In genomic region chr12:108515916-108516315, GRCh38 we compare ENCODE assay signal across 9 cellular contexts. TPM values are rescaled to one million over a fixed set of nuclear protein-coding genes. Genes with fewer than 3 reads are reported as not detected.
A peak's percentile ranks its signal among the peaks of the same experiment; 100 is the strongest.
DNase-seq lines count a peak whose midpoint lies in the region; ATAC-seq, FAIRE-seq and TF ChIP-seq lines count a peak whose summit lies in the region.
"Had no signal": no experiment of that assay in that cellular context is flagged by ENCODE, and none has a peak within 500 bp of the region (broad histone marks: within the 10 kb centered on the region; RNA-seq: fewer than 3 reads in every experiment).

No MANE protein-coding gene starts in this region.

- H3K36me3 ChIP-seq in A673 (ENCODE audit: insufficient read depth, low read length, poor library complexity, severe bottlenecking) (peaks cover 34% of the 10 kb centered on the region), HCT116 (ENCODE audit: control insufficient read depth in 1 of 2, insufficient read depth in 2 of 2, low read length in 2 of 2) (peaks cover 9 to 11% of the 10 kb centered on the region in 2 experiments; a peak in 3 of 4 replicates), adrenal gland (replicated peaks in 1 of 2) (peaks cover 0 to 31% of the 10 kb centered on the region in 2 donors)

- peak overlapping the region; percentile 83 for H3K9ac ChIP-seq in HCT116 (ENCODE audit: low read length)

- peak overlapping the region; percentile 90 for H3K27ac Mint-ChIP-seq in memory B cell

- H3K4me3 ChIP-seq in A673 (ENCODE audit: low read depth, low read length, poor library complexity, severe bottlenecking) (peak overlapping the region; percentile 87), HCT116 (replicated peaks in 1 of 2; ENCODE audit: low read depth in 1 of 2, low read length in 2 of 2) (peak overlapping the region; percentile 89 to 94), adrenal gland (peak overlapping the region; percentile 54 to 89 (median 63))

- intact Hi-C loops in A673 (cut with micrococcal nuclease; ENCODE audit: unreplicated experiment): loop anchor here (5.0 to 10.0 kb wide), 2 partner anchors 101 to 601 kb away; no protein-coding TSS in a partner anchor
- intact Hi-C loops in HCT116 (cut with micrococcal nuclease): loop anchor here (1.0 kb wide), 1 partner anchor 102 kb away; no protein-coding TSS in a partner anchor
- intact Hi-C loops in adrenal gland (cut with DNase I): loop anchor here in 1 of 2 donors (10.0 kb wide), 1 partner anchor 99 kb away; no protein-coding TSS in a partner anchor

- no peak for DNase-seq in A673 (ENCODE audit: low spot score)
- DNase-seq in HCT116 (ENCODE audit: low read depth, low spot score): no peak
- no peak for DNase-seq in adrenal gland
- no peak for DNase-seq in memory B cell (ENCODE audit: low spot score in 2 of 2)
- DNase-seq in inferior parietal cortex (ENCODE audit: extremely low spot score): no peak
- DNase-seq in activated effector memory CD4-positive, alpha-beta T cell treated with anti-CD3 and anti-CD28 coated beads, Interleukin-2, amount 50 U/mL, for 16 hours: no peak
- DNase-seq in HTR-8/SVneo (ENCODE audit: insufficient read length, low spot score): no peak
- no peak for DNase-seq in C1 segment of cervical spinal cord (lab: John Stamatoyannopoulos, UW)

- H3K9me3 Mint-ChIP-seq in memory B cell: no peaks in the 10 kb centered on the region

- no peak for FAIRE-seq in HTR-8/SVneo (lab: Jason Lieb, UNC)

- CTCF ChIA-PET in A673 (lab: Charles Lee): no interaction called here
- CTCF ChIA-PET in HCT116 (lab: Charles Lee): no interaction called here

- BruUV-seq in A673 (replicated peaks; lab: Mats Ljungman, UMichigan): no TSS peak
- no TSS peak for BruUV-seq in HCT116 (replicated peaks; lab: Mats Ljungman, UMichigan)

- peak overlapping the region; percentile 95 for H3K4me3 Mint-ChIP-seq in memory B cell

- no peaks in the 10 kb centered on the region for H3K9me2 ChIP-seq in HCT116 (ENCODE audit: insufficient read depth)

- no peaks in the 10 kb centered on the region for H3K27me3 ChIP-seq in A673 (replicated peaks; ENCODE audit: insufficient read depth, low read depth, low read length, poor library complexity)
- no peaks in the 10 kb centered on the region for H3K27me3 ChIP-seq in HCT116 (ENCODE audit: insufficient read depth, low read length)
- no peaks in the 10 kb centered on the region for H3K27me3 ChIP-seq in adrenal gland

- H2AFZ ChIP-seq in HCT116 (ENCODE audit: low read depth, low read length, poor library complexity, severe bottlenecking): no peak overlapping the region

- no peak for ATAC-seq in HCT116
- no peak for ATAC-seq in memory B cell (ENCODE audit: low read depth)

- WGBS in adrenal gland, 4 donors: 47 to 69% (median 60%) methylated on average over 5 of the region's 5 CpGs

- RAD21 ChIA-PET in HCT116 (lab: Charles Lee; ENCODE audit: low non-redundant PET in 1 of 2, low total read pairs in 2 of 2, uncharacterized antibody in 2 of 2, unreplicated experiment in 2 of 2): no interaction called here

- peak overlapping the region; percentile 98 for H3K4me2 ChIP-seq in HCT116 (ENCODE audit: low read length)

- H3K4me1 ChIP-seq in A673 (ENCODE audit: insufficient read depth, low read length, poor library complexity, severe bottlenecking) (peaks cover 12% of the 10 kb centered on the region), HCT116 (ENCODE audit: control insufficient read depth in 1 of 2, insufficient read depth in 2 of 2, low read length in 2 of 2) (peaks cover 3 to 19% of the 10 kb centered on the region in 2 experiments; a peak in 2 of 4 replicates), adrenal gland (replicated peaks in 1 of 2) (peaks cover 24 to 25% of the 10 kb centered on the region in 2 donors)

- peaks cover 19% of the 10 kb centered on the region for H3K4me1 Mint-ChIP-seq in memory B cell

- no peaks in the 10 kb centered on the region for H4K20me1 ChIP-seq in HCT116 (ENCODE audit: insufficient read depth)

- H3K36me3 Mint-ChIP-seq in memory B cell: peaks cover 15% of the 10 kb centered on the region

- no peaks in the 10 kb centered on the region for H3K27me3 Mint-ChIP-seq in memory B cell

- TF ChIP-seq RAD21 in HCT116 (IDR thresholded peaks at IDR 0.05; ENCODE audit: low read depth): no peak

- no peaks in the 10 kb centered on the region for H3K79me2 ChIP-seq in HCT116 (ENCODE audit: insufficient read depth, low read length)

- TF ChIP-seq CTCF in A673 (conservative IDR thresholded peaks at IDR 0.05; ENCODE audit: low read depth, low read length) (no peak), HCT116 (IDR thresholded peaks at IDR 0.05 in 2 of 3, conservative IDR thresholded peaks at IDR 0.05 in 1 of 3; ENCODE audit: borderline replicate concordance in 1 of 3, insufficient read depth in 1 of 3, low read depth in 2 of 3, low read length in 2 of 3) (no peak), adrenal gland (IDR thresholded peaks at IDR 0.05) (no peak)

- H3K9me3 ChIP-seq in A673 (ENCODE audit: low read depth, low read length, poor library complexity, severe bottlenecking): no peaks in the 10 kb centered on the region
- H3K9me3 ChIP-seq in HCT116 (ENCODE audit: control insufficient read depth in 1 of 2, insufficient read depth in 1 of 2, low read depth in 1 of 2, low read length in 2 of 2): no peaks in the 10 kb centered on the region
- no peaks in the 10 kb centered on the region for H3K9me3 ChIP-seq in adrenal gland (replicated peaks in 1 of 3)
- H3K9me3 ChIP-seq: mucosa of descending colon had no signal

- POLR2A ChIA-PET in A673 (lab: Charles Lee; ENCODE audit: low non-redundant PET): no interaction called here
- POLR2A ChIA-PET in HCT116 (lab: Charles Lee): no interaction called here

- TF ChIP-seq POLR2A in HCT116 (IDR thresholded peaks at IDR 0.05; ENCODE audit: borderline replicate concordance, extremely low read depth, insufficient read depth, insufficient read length) (no peak), adrenal gland (IDR thresholded peaks at IDR 0.05) (no peak)

- H3K27ac ChIP-seq in A673 (ENCODE audit: low read depth, low read length, poor library complexity, severe bottlenecking) (peak overlapping the region; percentile 62), HCT116 (ENCODE audit: low read depth, low read length) (no peak overlapping the region), adrenal gland (peak overlapping the region in 1 of 5 donors; percentile 89)

TF ChIP-seq in HCT116, 20 proteins besides CTCF, POLR2A, EP300 and RAD21 (continues in another document):
- TF ChIP-seq SP1 (IDR thresholded peaks at IDR 0.05; ENCODE audit: low read depth) (no peak), POLR2AphosphoS5 (IDR thresholded peaks at IDR 0.05; ENCODE audit: low read depth, low read length) (no peak), ZBTB33 (IDR thresholded peaks at IDR 0.05; ENCODE audit: extremely low read depth, insufficient replicate concordance, low read length) (no peak), EZH2phosphoT487 (IDR thresholded peaks at IDR 0.05; ENCODE audit: borderline replicate concordance) (no peak), CBX3 (IDR thresholded peaks at IDR 0.05; ENCODE audit: low read depth) (no peak), ZNF274 (IDR thresholded peaks at IDR 0.05; ENCODE audit: low read depth, low read length) (no peak)

RNA-seq across cellular contexts. Expression of gene FICD, which starts 0.8 kb away (rescaled TPM):
- 3.6 and 4.1 TPM in 2 replicates for total RNA-seq in A673 (2021)
- 5.1 TPM for total RNA-seq in HCT116 (2021; ENCODE audit: unreplicated experiment)
- 3.5 and 6.4 TPM in 2 replicates for polyA plus RNA-seq in HCT116 (2012)
- 10 to 100 TPM in 7 of 8 donors, 1 to 10 TPM in 1; 6.2 to 77.5 (median 13.0) TPM for total RNA-seq in adrenal gland
- 10 to 100 TPM in 1 of 3 donors, 1 to 10 TPM in 2; 2.7 to 71.6 (median 2.8) TPM for polyA plus RNA-seq in adrenal gland

RNA-seq across cellular contexts. Expression of gene SART3, which starts 45.1 kb away (rescaled TPM):
- 93.8 and 99.3 TPM in 2 replicates for total RNA-seq in A673 (2021)
- total RNA-seq in HCT116 (2021; ENCODE audit: unreplicated experiment): 76.1 TPM
- polyA plus RNA-seq in HCT116 (2012): 44.1 and 48.3 TPM in 2 replicates
- 10 to 100 TPM; 34.2 to 79.3 (median 46.8) TPM for total RNA-seq in adrenal gland
- 10 to 100 TPM; 27.5 to 30.8 (median 30.1) TPM for polyA plus RNA-seq in adrenal gland

RNA-seq across cellular contexts. Expression of gene ISCU, which starts 46.5 kb away (rescaled TPM):
- total RNA-seq in A673 (2021) (73.4 and 79.3 TPM in 2 replicates), HCT116 (2021; ENCODE audit: unreplicated experiment) (89.6 TPM), adrenal gland (1,000 to 10,000 TPM in 1 of 8 donors, 100 to 1,000 TPM in 7; 312 to 1,219 (median 431) TPM)
- polyA plus RNA-seq in HCT116 (2012): 71.6 and 78.4 TPM in 2 replicates
- polyA plus RNA-seq in adrenal gland: 100 to 1,000 TPM; 209 to 431 (median 272) TPM
